8 cellular contexts compared by ENCODE assay signal in the genomic region with DNA sequence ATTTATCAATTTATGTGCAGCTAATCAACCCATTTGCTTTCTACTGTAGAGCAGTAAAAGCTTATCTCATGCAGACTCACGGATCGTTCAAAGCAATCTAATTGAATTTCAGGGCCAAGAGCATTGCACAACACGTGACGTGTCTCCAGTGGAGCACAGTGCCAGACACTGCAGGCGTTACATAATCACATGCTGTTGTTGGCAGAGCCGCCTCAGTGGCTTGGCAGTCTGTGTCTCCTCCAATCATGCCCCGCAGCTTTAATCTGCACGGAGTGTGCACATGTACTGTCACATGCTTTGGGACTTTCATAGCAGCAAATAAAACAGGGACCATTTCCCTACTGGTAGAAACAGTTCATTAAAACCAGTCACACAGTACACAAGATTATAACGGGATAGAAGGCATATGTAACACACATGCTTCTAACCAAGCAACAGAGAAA.
DNase-seq lines count a peak whose midpoint lies in the region; ATAC-seq and TF ChIP-seq lines count a peak whose summit lies in the region.

No MANE protein-coding gene starts in this region.

- H3K36me3 ChIP-seq in breast epithelium: no peaks in the 10 kb centered on the region
- no peaks in the 10 kb centered on the region for H3K36me3 ChIP-seq in CD4-positive, alpha-beta memory T cell (ENCODE audit: insufficient read depth, low read length)

- H3K27me3 ChIP-seq in breast epithelium (no peaks in the 10 kb centered on the region), layer of hippocampus (ENCODE audit: control insufficient read depth, insufficient read depth, low read length) (no peaks in the 10 kb centered on the region)
- H3K27me3 ChIP-seq in CD4-positive, alpha-beta memory T cell (ENCODE audit: insufficient read depth, low read length): no peaks in the 10 kb centered on the region

- CTCF ChIA-PET in CD4-positive, alpha-beta memory T cell (lab: Charles Lee; ENCODE audit: partially characterized antibody): no interaction called here

- no peak overlapping the region for H3K4me3 ChIP-seq in breast epithelium
- H3K4me3 ChIP-seq in CD4-positive, alpha-beta memory T cell (ENCODE audit: low read length in 2 of 2): no peak overlapping the region

- POLR2A ChIA-PET in CD4-positive, alpha-beta memory T cell (lab: Charles Lee; ENCODE audit: partially characterized antibody): no interaction called here

- H3K27me3 Mint-ChIP-seq in CD4-positive, alpha-beta memory T cell: no peaks in the 10 kb centered on the region
- no peaks in the 10 kb centered on the region for H3K27me3 Mint-ChIP-seq in activated T-cell treated with anti-CD3 and anti-CD28 coated beads, Interleukin-2, amount 50 U/mL, for 72 hours (ENCODE audit: low read depth)

- no peak overlapping the region for H3K27ac Mint-ChIP-seq in CD4-positive, alpha-beta memory T cell
- no peak overlapping the region for H3K27ac Mint-ChIP-seq in activated T-cell treated with anti-CD3 and anti-CD28 coated beads, Interleukin-2, amount 50 U/mL, for 72 hours

- intact Hi-C loops in breast epithelium (cut with DNase I; ENCODE audit: low total_unique reads): no loop called here
- intact Hi-C loops in CD4-positive, alpha-beta memory T cell (cut with micrococcal nuclease): no loop called here

- H3K36me3 Mint-ChIP-seq in CD4-positive, alpha-beta memory T cell: peaks cover 34 to 48% of the 10 kb centered on the region in 2 donors
- peaks cover 10 to 18% of the 10 kb centered on the region in 2 donors for H3K36me3 Mint-ChIP-seq in activated T-cell treated with anti-CD3 and anti-CD28 coated beads, Interleukin-2, amount 50 U/mL, for 72 hours (ENCODE audit: insufficient read depth in 2 of 2)

- peak; percentile 97 for DNase-seq in MV-4-11 (lab: John Stamatoyannopoulos, UW)
- DNase-seq in breast epithelium (ENCODE audit: low spot score in 2 of 2): peak; percentile 84 to 92
- DNase-seq in CD4-positive, alpha-beta memory T cell: no peak
- no peak for DNase-seq in T1000 (lab: John Stamatoyannopoulos, UW)
- DNase-seq in activated T-cell treated with anti-CD3 and anti-CD28 coated beads, Interleukin-2, amount 50 U/mL, for 72 hours: no peak

- peaks cover 5 to 27% of the 10 kb centered on the region in 2 donors for H3K9me3 ChIP-seq in breast epithelium
- peaks cover 0 to 5% of the 10 kb centered on the region in 2 donors for H3K9me3 ChIP-seq in CD4-positive, alpha-beta memory T cell (ENCODE audit: control insufficient read depth in 1 of 2, low read length in 2 of 2)

- peaks cover 5 to 14% (median 10%) of the 10 kb centered on the region in 4 donors for H3K4me1 Mint-ChIP-seq in CD4-positive, alpha-beta memory T cell
- peaks cover 6% of the 10 kb centered on the region for H3K4me1 Mint-ChIP-seq in activated T-cell treated with anti-CD3 and anti-CD28 coated beads, Interleukin-2, amount 50 U/mL, for 72 hours (ENCODE audit: low read depth)

- TF ChIP-seq CTCF in breast epithelium (IDR thresholded peaks at IDR 0.05): peak in 2 of 3 donors; percentile 15 to 19

- peaks cover 2 to 35% (median 22%) of the 10 kb centered on the region in 8 donors for H3K9me3 Mint-ChIP-seq in CD4-positive, alpha-beta memory T cell
- peaks cover 10 to 12% of the 10 kb centered on the region in 2 donors for H3K9me3 Mint-ChIP-seq in activated T-cell treated with anti-CD3 and anti-CD28 coated beads, Interleukin-2, amount 50 U/mL, for 72 hours

- no peaks in the 10 kb centered on the region for H3K4me1 ChIP-seq in breast epithelium
- H3K4me1 ChIP-seq in CD4-positive, alpha-beta memory T cell (ENCODE audit: insufficient read depth, low read length): no peaks in the 10 kb centered on the region

- no peak for TF ChIP-seq POLR2A in breast epithelium (IDR thresholded peaks at IDR 0.05)

- no peak for ATAC-seq in HG03342 (IDR thresholded peaks at IDR 0.05; ENCODE audit: unreplicated experiment)
- ATAC-seq in activated T-cell treated with anti-CD3 and anti-CD28 coated beads, Interleukin-2, amount 50 U/mL, for 72 hours (replicated peaks in 1 of 2): no peak

- H3K27ac ChIP-seq in breast epithelium (peak overlapping the region; percentile 44 to 60), layer of hippocampus (ENCODE audit: low read depth, low read length) (peak overlapping the region; percentile 80), temporal lobe (ENCODE audit: low read depth, low read length) (peak overlapping the region; percentile 28)
- H3K27ac ChIP-seq in CD4-positive, alpha-beta memory T cell (ENCODE audit: low read depth, low read length): no peak overlapping the region

- H3K4me3 Mint-ChIP-seq in CD4-positive, alpha-beta memory T cell: no peak overlapping the region
- no peak overlapping the region for H3K4me3 Mint-ChIP-seq in activated T-cell treated with anti-CD3 and anti-CD28 coated beads, Interleukin-2, amount 50 U/mL, for 72 hours

Comparison
In these comparisons a context has a peak if more than half of its experiments do, and no peak if none do; other contexts are left out.
1. DNase-seq: peak in MV-4-11 (single experiment) and breast epithelium (2 of 2); none in CD4-positive, alpha-beta memory T cell (0 of 5), T1000 (single experiment) and activated T-cell treated with anti-CD3 and anti-CD28 coated beads, Interleukin-2, amount 50 U/mL, for 72 hours (0 of 2).